Comparison of ENCODE assay signal across 7 cellular contexts in genomic region chr17:41678411-41678906, GRCh38. TPM values are rescaled to one million over a fixed set of nuclear protein-coding genes. Genes with fewer than 3 reads are reported as not detected.
DNase-seq lines count a peak whose midpoint lies in the region; ATAC-seq lines count a peak whose summit lies in the region.

No MANE protein-coding gene starts in this region.

- H3K27me3 ChIP-seq in H7 (ENCODE audit: control insufficient read depth, insufficient read depth, low read length), result no peaks in the 10 kb centered on the region

- H3K4me3 ChIP-seq in H7 (ENCODE audit: insufficient read depth, low read depth, low read length), result no peak overlapping the region

- H3K9me3 Mint-ChIP-seq in activated naive CD4-positive, alpha-beta T cell treated with anti-CD3 and anti-CD28 coated beads, Interleukin-2, amount 50 U/mL, for 72 hours, result no peaks in the 10 kb centered on the region

- peaks cover 0 to 4% of the 10 kb centered on the region in 2 donors for H3K36me3 Mint-ChIP-seq in activated naive CD4-positive, alpha-beta T cell treated with anti-CD3 and anti-CD28 coated beads, Interleukin-2, amount 50 U/mL, for 72 hours

- H3K36me3 ChIP-seq in H7 (replicated peaks; ENCODE audit: control insufficient read depth, insufficient read depth, low read length), result no peaks in the 10 kb centered on the region

- ATAC-seq in GM18867 (IDR thresholded peaks at IDR 0.05; ENCODE audit: unreplicated experiment) (peak; percentile 2), HG03378 (IDR thresholded peaks at IDR 0.05; ENCODE audit: unreplicated experiment) (peak; percentile 13), left lobe of liver (peak; percentile 45)
- peak; percentile 52 to 55 for ATAC-seq in activated naive CD4-positive, alpha-beta T cell treated with anti-CD3 and anti-CD28 coated beads, Interleukin-2, amount 50 U/mL, for 72 hours

- peak overlapping the region; percentile 86 to 90 for H3K27ac Mint-ChIP-seq in activated naive CD4-positive, alpha-beta T cell treated with anti-CD3 and anti-CD28 coated beads, Interleukin-2, amount 50 U/mL, for 72 hours

- no peak for DNase-seq in activated naive CD4-positive, alpha-beta T cell treated with anti-CD3 and anti-CD28 coated beads, Interleukin-2, amount 50 U/mL, for 72 hours (ENCODE audit: low spot score in 2 of 2)
- DNase-seq in left lobe of liver (ENCODE audit: low spot score) (no peak), NCI-H1105 (lab: John Stamatoyannopoulos, UW) (no peak), NCI-H526 treated with DMSO at 0.1 percent for 48 hours (lab: John Stamatoyannopoulos, UW) (no peak), H7 (no peak)

RNA-seq across cellular contexts. Expression of gene EIF1, which starts 10.2 kb away (rescaled TPM):
- 1,000 to 10,000 TPM in 1 of 2 donors, 100 to 1,000 TPM in 1; 899 to 1,106 TPM for total RNA-seq in activated naive CD4-positive, alpha-beta T cell treated with anti-CD3 and anti-CD28 coated beads, Interleukin-2, amount 50 U/mL, for 72 hours
- total RNA-seq in left lobe of liver, result 257 TPM
- 62.6 and 74.3 TPM in 2 replicates for total RNA-seq in H7 (2014; rRNA removed; shearing (Covaris generic))

RNA-seq across cellular contexts. Expression of gene GAST, which starts 33.7 kb away (rescaled TPM):
- not detected for total RNA-seq in activated naive CD4-positive, alpha-beta T cell treated with anti-CD3 and anti-CD28 coated beads, Interleukin-2, amount 50 U/mL, for 72 hours
- not detected for total RNA-seq in left lobe of liver
- not detected in 2 replicates for total RNA-seq in H7 (2014; rRNA removed; shearing (Covaris generic))

RNA-seq across cellular contexts. Expression of gene KRT17, which starts 54.1 kb away (rescaled TPM):
- total RNA-seq in activated naive CD4-positive, alpha-beta T cell treated with anti-CD3 and anti-CD28 coated beads, Interleukin-2, amount 50 U/mL, for 72 hours, result under 1 TPM in 1 of 2 donors, not detected in 1; 0.50 TPM
- total RNA-seq in left lobe of liver, result not detected
- 0.07 TPM in 1 of 2 replicates, not detected in the other for total RNA-seq in H7 (2014; rRNA removed; shearing (Covaris generic))

RNA-seq across cellular contexts. Expression of gene HAP1, which starts 56.0 kb away (rescaled TPM):
- not detected for total RNA-seq in activated naive CD4-positive, alpha-beta T cell treated with anti-CD3 and anti-CD28 coated beads, Interleukin-2, amount 50 U/mL, for 72 hours
- total RNA-seq in left lobe of liver, result not detected
- 0.28 and 0.48 TPM in 2 replicates for total RNA-seq in H7 (2014; rRNA removed; shearing (Covaris generic))

Comparison
In these comparisons a context has a peak if more than half of its experiments do, and no peak if none do; other contexts are left out.
1. ATAC-seq: peak in every context shown above with its lines; median percentile 54 in activated naive CD4-positive, alpha-beta T cell treated with anti-CD3 and anti-CD28 coated beads, Interleukin-2, amount 50 U/mL, for 72 hours; 45 in left lobe of liver; 13 in HG03378; 2 in GM18867.